Comparison of ENCODE assay signal across 9 cellular contexts in the genomic region with DNA sequence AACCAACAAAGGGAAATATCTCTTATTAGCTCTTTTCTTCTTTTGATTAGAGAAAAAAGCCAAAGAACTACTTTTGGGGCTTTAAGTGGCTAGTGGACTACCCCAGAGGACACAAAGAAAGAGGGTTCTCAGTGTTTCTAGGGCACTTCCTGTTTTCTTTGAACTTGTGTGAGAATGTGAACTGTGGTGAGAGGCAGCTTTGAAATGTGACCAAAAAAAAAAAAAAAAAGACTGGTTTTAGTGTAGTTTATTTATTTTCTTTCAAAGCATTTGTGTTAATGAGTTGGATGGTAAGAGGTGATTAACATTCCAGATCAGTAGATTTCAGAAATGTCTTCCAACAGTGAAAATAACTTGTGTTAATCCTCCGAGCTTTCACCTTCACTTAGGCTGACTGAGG. TPM values are rescaled to one million over a fixed set of nuclear protein-coding genes. Genes with fewer than 3 reads are reported as not detected.
DNase-seq lines count a peak whose midpoint lies in the region; ATAC-seq and TF ChIP-seq lines count a peak whose summit lies in the region.
"Had no signal": no experiment of that assay in that cellular context is flagged by ENCODE, and none has a peak within 500 bp of the region (broad histone marks: within the 10 kb centered on the region; RNA-seq: fewer than 3 reads in every experiment).

No MANE protein-coding gene starts in this region.

- no peaks in the 10 kb centered on the region for H3K27me3 Mint-ChIP-seq in mesothelial cell of epicardium (ENCODE audit: low read depth)

- peaks cover 4% of the 10 kb centered on the region for H3K36me3 Mint-ChIP-seq in mesothelial cell of epicardium

- ATAC-seq in GM18520 (IDR thresholded peaks at IDR 0.05; ENCODE audit: unreplicated experiment) (peak; percentile 79), HG02870 (IDR thresholded peaks at IDR 0.05; ENCODE audit: unreplicated experiment) (peak; percentile 74)

- no peak for TF ChIP-seq POLR2A in esophagus squamous epithelium (IDR thresholded peaks at IDR 0.05)

- H3K27ac Mint-ChIP-seq in mesothelial cell of epicardium: peak overlapping the region; percentile 21

- H3K4me3 ChIP-seq in esophagus squamous epithelium (no peak overlapping the region), foreskin fibroblast (ENCODE audit: low read depth in 1 of 2, low read length in 2 of 2) (no peak overlapping the region), right atrium auricular region (no peak overlapping the region)

- DNase-seq in SKM-1 (lab: John Stamatoyannopoulos, UW; ENCODE audit: unreplicated experiment) (peak; percentile 21), mesothelial cell of epicardium (ENCODE audit: low spot score in 2 of 2, unreplicated experiment in 2 of 2) (no peak), esophagus squamous epithelium (lab: John Stamatoyannopoulos, UW) (no peak), GOT3 (lab: John Stamatoyannopoulos, UW) (no peak), foreskin fibroblast (no peak), right atrium auricular region (ENCODE audit: low spot score) (no peak)
- DNase-seq: midbrain had no signal

- H3K36me3 ChIP-seq in esophagus squamous epithelium (peaks cover 0 to 12% (median 3%) of the 10 kb centered on the region in 3 donors), right atrium auricular region (peaks cover 6% of the 10 kb centered on the region)

- TF ChIP-seq CTCF in mesothelial cell of epicardium (IDR thresholded peaks at IDR 0.05; ENCODE audit: unreplicated experiment) (no peak), esophagus squamous epithelium (IDR thresholded peaks at IDR 0.05) (no peak), foreskin fibroblast (IDR thresholded peaks at IDR 0.05; ENCODE audit: low read depth, low read length) (no peak), right atrium auricular region (IDR thresholded peaks at IDR 0.05) (no peak)

- peaks cover 2% of the 10 kb centered on the region for H3K4me1 Mint-ChIP-seq in mesothelial cell of epicardium

- H3K9me3 ChIP-seq in esophagus squamous epithelium (no peaks in the 10 kb centered on the region), right atrium auricular region (no peaks in the 10 kb centered on the region)

- H3K4me1 ChIP-seq in esophagus squamous epithelium (peaks cover 0 to 4% (median 0%) of the 10 kb centered on the region in 3 donors), right atrium auricular region (no peaks in the 10 kb centered on the region)

- intact Hi-C loops in esophagus squamous epithelium (cut with DNase I): no loop called here

- no peak overlapping the region for H3K4me3 Mint-ChIP-seq in mesothelial cell of epicardium

- 65 to 85% methylated on average over 1 of the region's 1 CpG for WGBS in esophagus squamous epithelium, 2 donors

- H3K27me3 ChIP-seq in esophagus squamous epithelium (no peaks in the 10 kb centered on the region), right atrium auricular region (no peaks in the 10 kb centered on the region)

- H3K27ac ChIP-seq in esophagus squamous epithelium: peak overlapping the region in 2 of 4 donors; percentile 13 to 16
- no peak overlapping the region for H3K27ac ChIP-seq in right atrium auricular region

- H3K9me3 Mint-ChIP-seq in mesothelial cell of epicardium: no peaks in the 10 kb centered on the region

RNA-seq across cellular contexts. Expression of a gene that starts 32.4 kb away (rescaled TPM):
- 43.6 to 51.0 TPM (median 49.2 TPM) in 3 replicates for total RNA-seq in mesothelial cell of epicardium
- 100 to 1,000 TPM in 3 of 4 donors, 10 to 100 TPM in 1; 32.0 to 105 (median 102) TPM for total RNA-seq in esophagus squamous epithelium
- total RNA-seq in right atrium auricular region: 100 to 1,000 TPM in 1 of 2 donors, 10 to 100 TPM in 1; 73.6 to 137 TPM
